ENCODE assay signal across 9 cellular contexts in the genomic region with DNA sequence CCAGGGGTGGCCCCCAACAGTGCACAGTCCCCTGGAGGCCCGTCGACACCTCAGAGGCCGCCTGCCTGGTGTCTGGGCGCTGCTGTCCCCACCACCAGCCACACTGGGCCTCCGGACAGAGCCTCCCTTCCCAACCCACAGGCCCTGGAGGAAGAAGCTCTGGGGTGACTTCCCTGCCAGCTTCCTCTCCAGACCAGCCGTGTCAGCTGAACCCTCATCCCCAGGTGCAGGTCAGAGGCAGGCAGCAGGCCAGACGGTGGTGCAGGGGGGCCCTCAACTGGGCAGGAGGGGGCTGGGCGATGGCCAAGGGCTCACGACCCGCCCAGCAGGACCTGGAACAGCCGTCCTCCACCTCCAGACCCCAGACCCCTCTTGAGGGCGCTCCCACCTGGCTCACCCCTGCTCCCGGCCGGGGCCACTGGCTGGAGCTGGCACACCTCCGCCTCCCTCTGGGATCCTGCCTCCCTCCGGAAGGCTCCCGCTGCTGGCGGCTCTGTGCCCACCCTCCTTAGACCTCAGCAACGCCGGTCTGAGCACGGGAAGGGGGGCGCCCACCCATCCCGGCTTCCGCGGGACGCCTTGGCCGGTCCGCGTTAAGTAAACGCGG. TPM values are rescaled to one million over a fixed set of nuclear protein-coding genes. Genes with fewer than 3 reads are reported as not detected.
A peak's percentile ranks its signal among the peaks of the same experiment; 100 is the strongest.
DNase-seq lines count a peak whose midpoint lies in the region; ATAC-seq, FAIRE-seq and TF ChIP-seq lines count a peak whose summit lies in the region.
"Had no signal": no experiment of that assay in that cellular context is flagged by ENCODE, and none has a peak within 500 bp of the region (broad histone marks: within the 10 kb centered on the region; RNA-seq: fewer than 3 reads in every experiment).

No MANE protein-coding gene starts in this region.

- dilution Hi-C loops in mammary epithelial cell (cut with HindIII; ENCODE audit: low sequenced_read_pairs), result no loop called here

- intact Hi-C loops in breast epithelium (cut with DNase I; ENCODE audit: low total_unique reads) (no loop called here), mammary epithelial cell (cut with micrococcal nuclease) (loop anchor here (5.0 kb wide), 2 partner anchors 44 to 289 kb away; no protein-coding TSS in a partner anchor), kidney (cut with DNase I) (no loop called here), vagina (cut with DNase I) (no loop called here)

- H2AFZ ChIP-seq in mammary epithelial cell (ENCODE audit: low read depth, low read length), result no peak overlapping the region

- H3K27ac Mint-ChIP-seq in activated T-cell treated with anti-CD3 and anti-CD28 coated beads, Interleukin-2, amount 50 U/mL, for 72 hours, result peak overlapping the region; percentile 70

- TF ChIP-seq CTCF in breast epithelium (IDR thresholded peaks at IDR 0.05), result no peak
- TF ChIP-seq CTCF in mammary epithelial cell (conservative IDR thresholded peaks at IDR 0.05 in 1 of 2, IDR thresholded peaks at IDR 0.05 in 1 of 2; ENCODE audit: extremely low read depth in 1 of 2, insufficient read depth in 1 of 2, low read depth in 1 of 2, low read length in 2 of 2), result no peak
- no peak for TF ChIP-seq CTCF in kidney (IDR thresholded peaks at IDR 0.05; ENCODE audit: borderline replicate concordance, extremely low read depth, insufficient read depth)
- no peak for TF ChIP-seq CTCF in vagina (IDR thresholded peaks at IDR 0.05)

- H3K36me3 Mint-ChIP-seq in activated T-cell treated with anti-CD3 and anti-CD28 coated beads, Interleukin-2, amount 50 U/mL, for 72 hours (ENCODE audit: insufficient read depth in 2 of 2), result peaks cover 2 to 3% of the 10 kb centered on the region in 2 donors

- no peak for ATAC-seq in activated T-cell treated with anti-CD3 and anti-CD28 coated beads, Interleukin-2, amount 50 U/mL, for 72 hours (replicated peaks in 1 of 2)
- ATAC-seq in HG03175 (IDR thresholded peaks at IDR 0.05; ENCODE audit: unreplicated experiment), result no peak

- H3K9me3 Mint-ChIP-seq in activated T-cell treated with anti-CD3 and anti-CD28 coated beads, Interleukin-2, amount 50 U/mL, for 72 hours, result no peaks in the 10 kb centered on the region

- DNase-seq in breast epithelium (ENCODE audit: low spot score in 2 of 2) (no peak), mammary epithelial cell (no peak), kidney (peak; percentile 76), vagina (ENCODE audit: extremely low spot score in 2 of 2) (no peak), SK-N-DZ (ENCODE audit: low spot score) (no peak), GM03348 (ENCODE audit: low spot score) (no peak)
- DNase-seq in activated T-cell treated with anti-CD3 and anti-CD28 coated beads, Interleukin-2, amount 50 U/mL, for 72 hours, result peak in 1 of 2 donors; percentile 14

- H3K27ac ChIP-seq in breast epithelium (no peak overlapping the region), mammary epithelial cell (ENCODE audit: insufficient read depth, low read depth, low read length) (no peak overlapping the region), kidney (ENCODE audit: low read depth in 2 of 2, low read length in 2 of 2) (no peak overlapping the region), vagina (peak overlapping the region; percentile 48)

- in situ Hi-C loops in mammary epithelial cell (cut with MboI; ENCODE audit: low sequenced_read_pairs in 2 of 2), result no loop called here

- 51% methylated on average over 27 of the region's 31 CpGs for WGBS in mammary epithelial cell (ENCODE audit: low coverage, missing lambda C conversion rate)

- CTCF ChIA-PET in mammary epithelial cell (lab: Charles Lee; ENCODE audit: low non-redundant PET), result no interaction called here

- no peaks in the 10 kb centered on the region for H4K20me1 ChIP-seq in mammary epithelial cell (ENCODE audit: insufficient read depth, low read length)

- peaks cover 32% of the 10 kb centered on the region for H3K4me1 Mint-ChIP-seq in activated T-cell treated with anti-CD3 and anti-CD28 coated beads, Interleukin-2, amount 50 U/mL, for 72 hours (ENCODE audit: low read depth)

- H3K36me3 ChIP-seq in breast epithelium (no peaks in the 10 kb centered on the region), mammary epithelial cell (ENCODE audit: insufficient read depth, low read length) (no peaks in the 10 kb centered on the region), kidney (ENCODE audit: control insufficient read depth in 1 of 2, insufficient read depth in 2 of 2, low read length in 2 of 2) (no peaks in the 10 kb centered on the region), vagina (no peaks in the 10 kb centered on the region)

- H3K9ac ChIP-seq in mammary epithelial cell (ENCODE audit: insufficient read depth, low read length) (no peak overlapping the region), kidney (ENCODE audit: low read length in 2 of 2) (no peak overlapping the region)

- H3K9me3 ChIP-seq in breast epithelium, result no peaks in the 10 kb centered on the region
- no peaks in the 10 kb centered on the region for H3K9me3 ChIP-seq in mammary epithelial cell (replicated peaks; ENCODE audit: insufficient read depth, low read length)
- no peaks in the 10 kb centered on the region for H3K9me3 ChIP-seq in kidney (ENCODE audit: control insufficient read depth in 1 of 2, low read length in 2 of 2)
- no peaks in the 10 kb centered on the region for H3K9me3 ChIP-seq in vagina

- H3K4me2 ChIP-seq in mammary epithelial cell (ENCODE audit: insufficient read depth, low read depth, low read length), result no peak overlapping the region

- peak overlapping the region; percentile 10 to 57 (median 34) for H3K4me3 ChIP-seq in breast epithelium
- H3K4me3 ChIP-seq in mammary epithelial cell (replicated peaks in 1 of 3; ENCODE audit: insufficient read depth in 1 of 3, low read depth in 2 of 3, low read length in 3 of 3), result no peak overlapping the region
- no peak overlapping the region for H3K4me3 ChIP-seq in kidney (ENCODE audit: low read length in 2 of 2)
- H3K4me3 ChIP-seq in vagina, result peak overlapping the region; percentile 34 to 38

- TF ChIP-seq POLR2A in breast epithelium (IDR thresholded peaks at IDR 0.05) (no peak), vagina (IDR thresholded peaks at IDR 0.05) (no peak)

- no peaks in the 10 kb centered on the region for H3K27me3 ChIP-seq in breast epithelium
- H3K27me3 ChIP-seq in mammary epithelial cell (ENCODE audit: insufficient read depth, low read length), result peaks cover 2% of the 10 kb centered on the region
- H3K27me3 ChIP-seq in vagina, result no peaks in the 10 kb centered on the region

- H3K79me2 ChIP-seq in mammary epithelial cell (ENCODE audit: insufficient read depth, low read length), result no peaks in the 10 kb centered on the region

- no peaks in the 10 kb centered on the region for H3K27me3 Mint-ChIP-seq in activated T-cell treated with anti-CD3 and anti-CD28 coated beads, Interleukin-2, amount 50 U/mL, for 72 hours (ENCODE audit: low read depth)

- H3K4me1 ChIP-seq in breast epithelium, result peaks cover 0 to 11% of the 10 kb centered on the region in 2 donors
- H3K4me1 ChIP-seq in mammary epithelial cell (ENCODE audit: insufficient read depth, low read length), result peaks cover 21% of the 10 kb centered on the region
- peaks cover 0 to 3% of the 10 kb centered on the region in 2 donors for H3K4me1 ChIP-seq in kidney (ENCODE audit: control insufficient read depth in 1 of 2, insufficient read depth in 1 of 2, low read depth in 1 of 2, low read length in 2 of 2)
- peaks cover 51% of the 10 kb centered on the region for H3K4me1 ChIP-seq in vagina

- peak overlapping the region; percentile 86 to 87 for H3K4me3 Mint-ChIP-seq in activated T-cell treated with anti-CD3 and anti-CD28 coated beads, Interleukin-2, amount 50 U/mL, for 72 hours

- no peak for FAIRE-seq in kidney (lab: Jason Lieb, UNC)

- BruUV-seq in mammary epithelial cell (replicated peaks; lab: Mats Ljungman, UMichigan), result no TSS peak

RNA-seq across cellular contexts. Expression of a gene that starts 0.5 kb away (rescaled TPM):
- 1 to 10 TPM in 2 of 3 donors, not detected in 1; 1.9 to 5.9 TPM for total RNA-seq in breast epithelium
- under 1 TPM in 1 of 2 donors, not detected in 1; 0.67 TPM for total RNA-seq in mammary epithelial cell
- polyA plus RNA-seq in mammary epithelial cell, result not detected
- polyA minus RNA-seq in mammary epithelial cell, result not detected
- total RNA-seq in activated T-cell treated with anti-CD3 and anti-CD28 coated beads, Interleukin-2, amount 50 U/mL, for 72 hours, result 100 to 1,000 TPM; 245 to 324 TPM
- total RNA-seq in kidney, result 8.1 TPM
- not detected for polyA plus RNA-seq in kidney (ENCODE audit: insufficient read depth, low read depth, low replicate concordance)
- total RNA-seq in vagina, result 4.4 TPM
- not detected in 2 replicates for polyA plus RNA-seq in SK-N-DZ (2014; cell fraction: cytosol; rRNA removed)
- not detected in 2 replicates for polyA plus RNA-seq in SK-N-DZ (2014; cell fraction: nucleus; rRNA removed)
- total RNA-seq: SK-MEL-5 had no signal

RNA-seq across cellular contexts. Expression of a gene that starts 8.1 kb away (rescaled TPM):
- total RNA-seq in breast epithelium (1 to 10 TPM in 2 of 3 donors, under 1 TPM in 1; 0.64 to 2.3 (median 1.6) TPM), mammary epithelial cell (under 1 TPM in 1 of 2 donors, not detected in 1; 0.28 TPM), kidney (5.1 TPM), vagina (not detected)
- polyA plus RNA-seq in mammary epithelial cell (not detected), kidney (ENCODE audit: insufficient read depth, low read depth, low replicate concordance) (3.3 TPM)
- polyA minus RNA-seq in mammary epithelial cell, result not detected
- total RNA-seq in activated T-cell treated with anti-CD3 and anti-CD28 coated beads, Interleukin-2, amount 50 U/mL, for 72 hours, result 100 to 1,000 TPM; 268 to 588 TPM
- polyA plus RNA-seq in SK-N-DZ (2014; cell fraction: cytosol; rRNA removed), result 0.10 and 0.36 TPM in 2 replicates
- 2.2 and 2.8 TPM in 2 replicates for polyA plus RNA-seq in SK-N-DZ (2014; cell fraction: nucleus; rRNA removed)
- total RNA-seq: SK-MEL-5 had no signal

RNA-seq across cellular contexts. Expression of a gene that starts 25.9 kb away (rescaled TPM):
- 100 to 1,000 TPM in 1 of 3 donors, 10 to 100 TPM in 2; 58.0 to 111 (median 79.3) TPM for total RNA-seq in breast epithelium
- 100 to 1,000 TPM in 1 of 2 donors, 10 to 100 TPM in 1; 99.5 to 124 TPM for total RNA-seq in mammary epithelial cell
- polyA plus RNA-seq in mammary epithelial cell, result 105 TPM
- 83.4 TPM for polyA minus RNA-seq in mammary epithelial cell
- 100 to 1,000 TPM; 188 to 348 TPM for total RNA-seq in activated T-cell treated with anti-CD3 and anti-CD28 coated beads, Interleukin-2, amount 50 U/mL, for 72 hours
- 160 TPM for total RNA-seq in kidney
- polyA plus RNA-seq in kidney (ENCODE audit: insufficient read depth, low read depth, low replicate concordance), result 143 TPM
- total RNA-seq in vagina, result 74.2 TPM
- 60.9 and 63.2 TPM in 2 replicates for polyA plus RNA-seq in SK-N-DZ (2014; cell fraction: cytosol; rRNA removed)
- polyA plus RNA-seq in SK-N-DZ (2014; cell fraction: nucleus; rRNA removed), result 93.0 and 93.9 TPM in 2 replicates

RNA-seq across cellular contexts. Expression of a gene that starts 26.2 kb away (rescaled TPM):
- total RNA-seq in breast epithelium (10 to 100 TPM; 14.4 to 16.0 (median 14.4) TPM), mammary epithelial cell (10 to 100 TPM; 18.8 to 26.7 TPM), kidney (20.3 TPM), vagina (11.0 TPM)
- polyA plus RNA-seq in mammary epithelial cell (12.5 TPM), kidney (ENCODE audit: insufficient read depth, low read depth, low replicate concordance) (13.7 TPM)
- polyA minus RNA-seq in mammary epithelial cell, result 3.4 TPM
- 10 to 100 TPM; 13.1 to 13.6 TPM for total RNA-seq in activated T-cell treated with anti-CD3 and anti-CD28 coated beads, Interleukin-2, amount 50 U/mL, for 72 hours
- 11.0 and 12.7 TPM in 2 replicates for polyA plus RNA-seq in SK-N-DZ (2014; cell fraction: cytosol; rRNA removed)
- 5.6 and 12.1 TPM in 2 replicates for polyA plus RNA-seq in SK-N-DZ (2014; cell fraction: nucleus; rRNA removed)

RNA-seq across cellular contexts. Expression of a gene that starts 32.2 kb away (rescaled TPM):
- total RNA-seq in breast epithelium (under 1 TPM; 0.15 to 0.33 (median 0.16) TPM), mammary epithelial cell (not detected), kidney (1.5 TPM), vagina (not detected)
- polyA plus RNA-seq in mammary epithelial cell (not detected), kidney (ENCODE audit: insufficient read depth, low read depth, low replicate concordance) (not detected)
- polyA minus RNA-seq in mammary epithelial cell, result not detected
- under 1 TPM in 1 of 2 donors, not detected in 1; 0.36 TPM for total RNA-seq in activated T-cell treated with anti-CD3 and anti-CD28 coated beads, Interleukin-2, amount 50 U/mL, for 72 hours
- polyA plus RNA-seq in SK-N-DZ (2014; cell fraction: cytosol; rRNA removed), result not detected in 2 replicates
- polyA plus RNA-seq in SK-N-DZ (2014; cell fraction: nucleus; rRNA removed), result not detected in 2 replicates
- total RNA-seq: SK-MEL-5 had no signal

Comparison
In these comparisons a context has a peak if more than half of its experiments do, and no peak if none do; other contexts are left out.
1. H3K4me3 ChIP-seq: peak in breast epithelium (3 of 3) and vagina (2 of 2); none in mammary epithelial cell (0 of 3) and kidney (0 of 2).
2. RNA of a gene that starts 0.5 kb away (total RNA-seq): 245 to 324 TPM in activated T-cell treated with anti-CD3 and anti-CD28 coated beads, Interleukin-2, amount 50 U/mL, for 72 hours; 8.1 TPM in kidney (single experiment), 4.4 TPM in vagina (single experiment), 1.9 to 5.9 TPM in breast epithelium and 0.67 TPM in mammary epithelial cell; every median in the first group is over 10 times any median in the second.
3. RNA of a gene that starts 8.1 kb away (total RNA-seq): 268 to 588 TPM in activated T-cell treated with anti-CD3 and anti-CD28 coated beads, Interleukin-2, amount 50 U/mL, for 72 hours; 5.1 TPM in kidney (single experiment), 0.64 to 2.3 TPM in breast epithelium, 0.28 TPM in mammary epithelial cell and not detected in vagina (single experiment); every median in the first group is over 10 times any median in the second.